13 cellular contexts compared by ENCODE assay signal in the genomic region with DNA sequence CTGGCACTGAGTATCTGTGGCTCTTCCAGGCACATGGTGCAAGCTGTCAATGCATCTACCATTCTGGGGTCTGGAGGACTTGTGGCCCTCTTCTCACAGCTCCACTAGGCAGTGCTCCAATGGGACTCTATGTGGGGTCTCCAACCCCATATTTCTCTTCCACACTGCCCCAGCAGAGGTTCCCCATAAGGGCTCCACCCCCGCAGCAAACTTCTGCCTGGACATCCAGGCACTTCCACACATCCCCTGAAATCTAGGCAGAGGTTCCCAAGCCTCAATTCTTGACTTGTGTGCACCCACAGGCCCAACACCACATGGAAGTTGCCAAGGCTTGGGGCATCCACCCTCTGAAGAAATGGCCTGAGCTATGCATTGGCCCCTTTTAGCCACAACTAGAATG. TPM values are rescaled to one million over a fixed set of nuclear protein-coding genes. Genes with fewer than 3 reads are reported as not detected.
DNase-seq lines count a peak whose midpoint lies in the region; ATAC-seq, FAIRE-seq and TF ChIP-seq lines count a peak whose summit lies in the region.
"Had no signal": no experiment of that assay in that cellular context is flagged by ENCODE, and none has a peak within 500 bp of the region (broad histone marks: within the 10 kb centered on the region; RNA-seq: fewer than 3 reads in every experiment).

No MANE protein-coding gene starts in this region.

- peak; percentile 7 for DNase-seq in ACHN
- peak; percentile 5 for DNase-seq in GM12865 (ENCODE audit: low read depth)
- DNase-seq in K562 (ENCODE audit: extremely low read depth in 1 of 4, low spot score in 3 of 4): peak in 1 of 4 experiments; percentile 11
- DNase-seq in mesendoderm: peak; percentile 10
- DNase-seq in PC-3: no peak
- no peak for DNase-seq in GM10248 (ENCODE audit: extremely low spot score)
- DNase-seq in left cardiac atrium: no peak
- DNase-seq: Caco-2; CD8-positive, alpha-beta memory T cell; H9; Karpas-422 had no signal

- no peaks in the 10 kb centered on the region for H3K9me2 ChIP-seq in PC-3 (replicated peaks; ENCODE audit: low read length)

- H3K23ac ChIP-seq in mesendoderm (ENCODE audit: low read length): no peak overlapping the region

- no peak overlapping the region for H2AK5ac ChIP-seq in mesendoderm (ENCODE audit: low read length)

- H3K4me3 ChIP-seq in GM12865 (ENCODE audit: low read depth, low read length): no peak overlapping the region
- no peak overlapping the region for H3K4me3 ChIP-seq in K562
- H3K4me3 ChIP-seq in mesendoderm (ENCODE audit: low read length): no peak overlapping the region
- no peak overlapping the region for H3K4me3 ChIP-seq in PC-3 (ENCODE audit: low read length)
- H3K4me3 ChIP-seq: GM23338 had no signal

- no peak for TF ChIP-seq RAD21 in K562 (CRISPR knock-in tag; conservative IDR thresholded peaks at IDR 0.05 in 1 of 2, IDR thresholded peaks at IDR 0.05 in 1 of 2)

- no peaks in the 10 kb centered on the region for H4K20me1 ChIP-seq in K562 (replicated peaks; ENCODE audit: control insufficient read depth, insufficient read depth, low read length)
- H4K20me1 ChIP-seq in PC-3 (ENCODE audit: low read length): no peaks in the 10 kb centered on the region

- TF ChIP-seq POLR2A in K562 (conservative IDR thresholded peaks at IDR 0.05): no peak

- WGBS in K562 (ENCODE audit: insufficient coverage, low coverage, missing lambda C conversion rate): no CpG with 5 or more reads among the region's 1 CpG
- WGBS in mesendoderm (ENCODE audit: extremely low coverage, insufficient coverage, low lambda C conversion rate): no CpG with 5 or more reads among the region's 1 CpG

- no peaks in the 10 kb centered on the region for H3K4me1 ChIP-seq in K562 (replicated peaks in 1 of 2; ENCODE audit: control insufficient read depth in 2 of 2, insufficient read depth in 2 of 2, low read length in 2 of 2)
- H3K4me1 ChIP-seq in mesendoderm (ENCODE audit: control insufficient read depth, low read depth, low read length): no peaks in the 10 kb centered on the region
- H3K4me1 ChIP-seq in PC-3 (ENCODE audit: insufficient read depth, low read length): no peaks in the 10 kb centered on the region
- H3K4me1 ChIP-seq: Caco-2 had no signal

- H4K8ac ChIP-seq in mesendoderm (ENCODE audit: low read depth, low read length): no peak overlapping the region

- H2BK5ac ChIP-seq in mesendoderm (ENCODE audit: low read length): no peak overlapping the region

- no peak for TF ChIP-seq CTCF in GM12865 (IDR thresholded peaks at IDR 0.05; ENCODE audit: insufficient read depth, low read depth, low read length, missing control alignments)
- TF ChIP-seq CTCF in K562 (IDR thresholded peaks at IDR 0.05 in 2 of 3, conservative IDR thresholded peaks at IDR 0.05 in 1 of 3; ENCODE audit: insufficient read depth in 2 of 3, low read depth in 1 of 3, low read length in 3 of 3): no peak
- no peak for TF ChIP-seq CTCF in PC-3 (conservative IDR thresholded peaks at IDR 0.05; ENCODE audit: low read depth, low read length)
- TF ChIP-seq CTCF in GM10248 (IDR thresholded peaks at IDR 0.05; ENCODE audit: control extremely low read depth, extremely low read depth, low read depth, missing control alignments): no peak

- no peak overlapping the region for H3K27ac ChIP-seq in K562 (ENCODE audit: extremely low read depth, low read depth, low read length)
- no peak overlapping the region for H3K27ac ChIP-seq in mesendoderm (ENCODE audit: low read depth, low read length)
- H3K27ac ChIP-seq in PC-3 (ENCODE audit: low read length): no peak overlapping the region

- H3K18ac ChIP-seq in mesendoderm (ENCODE audit: low read length): no peak overlapping the region

- no peak overlapping the region for H3K56ac ChIP-seq in mesendoderm (ENCODE audit: low read length)

- no peaks in the 10 kb centered on the region for H3F3A ChIP-seq in PC-3 (ENCODE audit: low read length, unreplicated experiment)

- TF ChIP-seq EP300 in K562 (IDR thresholded peaks at IDR 0.05; ENCODE audit: low read length): no peak

- no peaks in the 10 kb centered on the region for H3K79me2 ChIP-seq in K562 (ENCODE audit: control insufficient read depth, insufficient read depth, low read length)
- no peaks in the 10 kb centered on the region for H3K79me2 ChIP-seq in mesendoderm (ENCODE audit: control insufficient read depth, insufficient read depth, low read length)
- no peaks in the 10 kb centered on the region for H3K79me2 ChIP-seq in PC-3 (ENCODE audit: low read length)

- POLR2A ChIA-PET in K562 (lab: Yijun Ruan, JAX) (no interaction called here), PC-3 (lab: Charles Lee; ENCODE audit: unreplicated experiment) (no interaction called here), GM10248 (lab: Yijun Ruan, JAX) (no interaction called here)

- no peak overlapping the region for H4K5ac ChIP-seq in mesendoderm (ENCODE audit: low read length)

- H3K36me3 ChIP-seq in K562 (ENCODE audit: control insufficient read depth, insufficient read depth, low read length) (no peaks in the 10 kb centered on the region), mesendoderm (ENCODE audit: control insufficient read depth, insufficient read depth, low read length) (no peaks in the 10 kb centered on the region), PC-3 (ENCODE audit: low read depth, low read length) (peaks cover 10% of the 10 kb centered on the region; the same call in 1 of the 2 replicates)

- no peak overlapping the region for H3K4ac ChIP-seq in mesendoderm (ENCODE audit: low read depth, low read length)

- no peaks in the 10 kb centered on the region for H3K9me1 ChIP-seq in K562 (ENCODE audit: control insufficient read depth, insufficient read depth, low read length)

- no peak for ATAC-seq in K562
- no peak for ATAC-seq in GM21515 (IDR thresholded peaks at IDR 0.05; ENCODE audit: unreplicated experiment)
- ATAC-seq in PC-3: no peak
- ATAC-seq in left cardiac atrium: no peak
- ATAC-seq: GM23338 had no signal

- no peak for FAIRE-seq in K562 (lab: Jason Lieb, UNC)

- H3K9ac ChIP-seq in K562 (ENCODE audit: insufficient read depth in 1 of 2, low read depth in 2 of 2, low read length in 2 of 2) (no peak overlapping the region), mesendoderm (ENCODE audit: low read length) (no peak overlapping the region), PC-3 (ENCODE audit: low read length) (no peak overlapping the region)

- intact Hi-C loops in K562 (cut with micrococcal nuclease) (no loop called here), PC-3 (cut with micrococcal nuclease) (no loop called here), left cardiac atrium (cut with DNase I) (loop anchor here in 1 of 2 donors (5.0 kb wide), 1 partner anchor 310 kb away; no protein-coding TSS in a partner anchor)

- CTCF ChIA-PET in K562 (lab: Yijun Ruan, JAX; ENCODE audit: low intra/inter-chr PET ratio): no interaction called here
- CTCF ChIA-PET in PC-3 (lab: Charles Lee): no interaction called here
- CTCF ChIA-PET in GM10248 (lab: Yijun Ruan, JAX): interaction anchor here (1.1 to 5.1 kb wide), 2 partner anchors 17 to 127 kb away, joined by 3 to 81 read pairs; no protein-coding TSS in a partner anchor

- H3K27me3 ChIP-seq in K562 (ENCODE audit: control insufficient read depth in 2 of 2, insufficient read depth in 2 of 2, low read length in 2 of 2) (no peaks in the 10 kb centered on the region), mesendoderm (ENCODE audit: insufficient read depth, low read length, poor library complexity) (no peaks in the 10 kb centered on the region), PC-3 (ENCODE audit: low read length) (no peaks in the 10 kb centered on the region)

- no peak overlapping the region for H2BK15ac ChIP-seq in mesendoderm (replicated peaks; ENCODE audit: low read depth)

- no peak overlapping the region for H2BK120ac ChIP-seq in mesendoderm (ENCODE audit: low read depth, low read length)

- H3K79me1 ChIP-seq in mesendoderm (ENCODE audit: low read length): no peaks in the 10 kb centered on the region

- no peak overlapping the region for H3K4me2 ChIP-seq in K562 (ENCODE audit: insufficient read depth, low read length)
- H3K4me2 ChIP-seq in mesendoderm (ENCODE audit: low read length): no peak overlapping the region
- H3K4me2 ChIP-seq in PC-3 (ENCODE audit: low read length): no peak overlapping the region
- H3K4me2 ChIP-seq: GM23338 had no signal

- no TSS peak for BruUV-seq in K562 (replicated peaks; lab: Mats Ljungman, UMichigan)
- no TSS peak for BruUV-seq in PC-3 (replicated peaks; lab: Mats Ljungman, UMichigan)

- H3K9me3 ChIP-seq in K562 (replicated peaks; ENCODE audit: control insufficient read depth, insufficient read depth, low read depth, low read length) (no peaks in the 10 kb centered on the region; the same call in 1 of the 2 replicates), PC-3 (ENCODE audit: low read length) (no peaks in the 10 kb centered on the region)
- H3K9me3 ChIP-seq: Caco-2 had no signal

- H2AFZ ChIP-seq in K562 (ENCODE audit: low read depth, low read length) (no peak overlapping the region), PC-3 (ENCODE audit: low read length) (no peak overlapping the region)
- H2AFZ ChIP-seq: GM23338 had no signal

- in situ Hi-C loops in ACHN (cut with HindIII; ENCODE audit: low pct_ligation_motif_present, low pct_unique_long_range_greater_than_20kb, low sequenced_read_pairs): no loop called here
- in situ Hi-C loops in K562 (cut with MboI): no loop called here

RNA-seq across cellular contexts. Expression of gene ODF2L, which starts 18.8 kb away (rescaled TPM):
- 2.8 and 11.8 TPM in 2 replicates for total RNA-seq in K562 (2011; cell fraction: chromatin; rRNA removed; ENCODE audit: low replicate concordance)
- total RNA-seq in K562 (2011; cell fraction: nucleolus; rRNA removed): 0.67 and 2.5 TPM in 2 replicates
- total RNA-seq in K562 (2011; cell fraction: nucleoplasm; rRNA removed): 4.9 TPM in 2 replicates
- 2.4 and 3.3 TPM in 2 replicates for total RNA-seq in K562 (2014; rRNA removed)
- 4.7 and 6.1 TPM in 2 replicates for total RNA-seq in K562 (2014; rRNA removed; fragmentation: Illumina TruSeq; extraction: Trizol)
- total RNA-seq in K562 (2015; rRNA removed; fragmentation: Illumina TruSeq; extraction: Trizol): 4.4 and 5.9 TPM in 2 replicates
- total RNA-seq in K562 (2021): 5.4 and 6.0 TPM in 2 replicates
- 1.3 and 3.4 TPM in 2 replicates for polyA plus RNA-seq in K562 (2011; rRNA removed)
- 0.41 and 0.45 TPM in 2 replicates for polyA plus RNA-seq in K562 (2011; cell fraction: cytosol; rRNA removed)
- 1.5 and 2.0 TPM in 2 replicates for polyA plus RNA-seq in K562 (2011; cell fraction: nucleus; rRNA removed)
- polyA plus RNA-seq in K562 (2012): 2.7 and 3.4 TPM in 2 replicates
- polyA plus RNA-seq in K562 (2014; fragmentation: Illumina TruSeq; extraction: Trizol): 3.3 and 5.6 TPM in 2 replicates
- 1 to 10 TPM; 2.2 to 3.3 TPM for polyA plus RNA-seq in K562 (2014; fragmentation: Nextera tagmentation; extraction: Ambion mirVana)
- 3.8 and 4.7 TPM in 2 replicates for polyA plus RNA-seq in K562 (2014; rRNA removed)
- 1.4 and 1.9 TPM in 2 replicates for polyA minus RNA-seq in K562 (2011; rRNA and poly(A)+ RNA removed)
- polyA minus RNA-seq in K562 (2011; cell fraction: cytosol; rRNA and poly(A)+ RNA removed): 0.55 and 2.0 TPM in 2 replicates
- polyA minus RNA-seq in K562 (2011; cell fraction: nucleus; rRNA and poly(A)+ RNA removed): 2.3 and 3.6 TPM in 2 replicates
- polyA plus RNA-seq in mesendoderm (2013, experiment 1 of 2): 25.7 TPM
- polyA plus RNA-seq in mesendoderm (2013, experiment 2 of 2): 24.3 TPM
- 18.3 and 21.8 TPM in 2 replicates for total RNA-seq in PC-3 (2014; rRNA removed)
- 10 to 100 TPM; 13.0 TPM for total RNA-seq in left cardiac atrium

RNA-seq across cellular contexts. Expression of gene CLCA2, which starts 46.6 kb away (rescaled TPM):
- total RNA-seq in K562 (2011; cell fraction: chromatin; rRNA removed; ENCODE audit: low replicate concordance): not detected in 2 replicates
- not detected in 2 replicates for total RNA-seq in K562 (2011; cell fraction: nucleolus; rRNA removed)
- total RNA-seq in K562 (2011; cell fraction: nucleoplasm; rRNA removed): not detected in 2 replicates
- not detected in 2 replicates for total RNA-seq in K562 (2014; rRNA removed)
- not detected in 2 replicates for total RNA-seq in K562 (2014; rRNA removed; fragmentation: Illumina TruSeq; extraction: Trizol)
- not detected in 2 replicates for total RNA-seq in K562 (2015; rRNA removed; fragmentation: Illumina TruSeq; extraction: Trizol)
- total RNA-seq in K562 (2021): not detected in 2 replicates
- 0.03 TPM in 1 of 2 replicates, not detected in the other for polyA plus RNA-seq in K562 (2011; rRNA removed)
- polyA plus RNA-seq in K562 (2011; cell fraction: cytosol; rRNA removed): 0.01 TPM in 1 of 2 replicates, not detected in the other
- not detected in 2 replicates for polyA plus RNA-seq in K562 (2011; cell fraction: nucleus; rRNA removed)
- not detected in 2 replicates for polyA plus RNA-seq in K562 (2012)
- not detected in 2 replicates for polyA plus RNA-seq in K562 (2014; fragmentation: Illumina TruSeq; extraction: Trizol)
- not detected for polyA plus RNA-seq in K562 (2014; fragmentation: Nextera tagmentation; extraction: Ambion mirVana)
- not detected in 2 replicates for polyA plus RNA-seq in K562 (2014; rRNA removed)
- not detected in 2 replicates for polyA minus RNA-seq in K562 (2011; rRNA and poly(A)+ RNA removed)
- polyA minus RNA-seq in K562 (2011; cell fraction: cytosol; rRNA and poly(A)+ RNA removed): not detected in 2 replicates
- not detected in 2 replicates for polyA minus RNA-seq in K562 (2011; cell fraction: nucleus; rRNA and poly(A)+ RNA removed)
- 0.01 TPM for polyA plus RNA-seq in mesendoderm (2013, experiment 1 of 2)
- 0.03 TPM for polyA plus RNA-seq in mesendoderm (2013, experiment 2 of 2)
- total RNA-seq in PC-3 (2014; rRNA removed): 0.17 and 0.22 TPM in 2 replicates
- under 1 TPM; 0.21 to 0.53 TPM for total RNA-seq in left cardiac atrium
- total RNA-seq: CD8-positive, alpha-beta memory T cell; GM23338; H9 had no signal
- polyA plus RNA-seq: CD8-positive, alpha-beta memory T cell; GM23338 had no signal

Comparison
In these comparisons a context has a peak if more than half of its experiments do, and no peak if none do; other contexts are left out.
1. DNase-seq: peak in ACHN (single experiment), GM12865 (single experiment) and mesendoderm (single experiment); none in PC-3 (single experiment), GM10248 (single experiment) and left cardiac atrium (single experiment).